ENCODE assay signal across 25 cellular contexts in genomic region chr1:20355828-20356735, GRCh38.
DNase-seq lines count a peak whose midpoint lies in the region; FAIRE-seq and TF ChIP-seq lines count a peak whose summit lies in the region.
"Had no signal": no experiment of that assay in that cellular context is flagged by ENCODE, and none has a peak within 500 bp of the region (broad histone marks: within the 10 kb centered on the region; RNA-seq: fewer than 3 reads in every experiment).

No MANE protein-coding gene starts in this region.

- peak; percentile 18 for DNase-seq in stimulated activated CD4-positive, alpha-beta T cell treated with anti-CD3 and anti-CD28 coated beads, Interleukin-1b, Interleukin-23, amount 100 ng/mL, for 48 hours
- DNase-seq in stimulated activated CD4-positive, alpha-beta T cell treated with anti-CD3 and anti-CD28 coated beads, Interleukin-2, amount 100 ng/mL, for 48 hours, result no peak
- peak; percentile 86 for DNase-seq in bronchial epithelial cell (ENCODE audit: low read depth)
- DNase-seq in posterior vena cava (ENCODE audit: low spot score), result peak; percentile 54
- no peak for DNase-seq in KBM-7
- no peak for DNase-seq in cerebellum (ENCODE audit: low spot score)
- no peak for DNase-seq in medulla oblongata (ENCODE audit: extremely low spot score)
- DNase-seq: activated CD8-positive, alpha-beta memory T cell treated with anti-CD3 and anti-CD28 coated beads for 24 hours; activated T-cell treated with anti-CD3 and anti-CD28 coated beads, Interleukin-2, amount 50 U/mL, for 4 hours; CD4-positive, alpha-beta T cell; DMS53; effector memory CD8-positive, alpha-beta T cell; GF-D8; HCEC 1CT; IMR-90; mesenchymal stem cell; NCI-H1417 treated with DMSO at 0.1 percent for 48 hours; NCI-H2107; nucleus accumbens; T-helper 2 cell; testis; WERI-Rb-1 had no signal

- H3K4me3 ChIP-seq in bronchial epithelial cell (ENCODE audit: low read depth, low read length), result no peak overlapping the region
- H3K4me3 ChIP-seq: right atrium auricular region, SK-N-MC, testis had no signal

- intact Hi-C loops in posterior vena cava (cut with DNase I), result no loop called here

- FAIRE-seq in bronchial epithelial cell (lab: Jason Lieb, UNC), result no peak
- FAIRE-seq: RCC 7860 had no signal

- no peaks in the 10 kb centered on the region for H3K27me3 ChIP-seq in bronchial epithelial cell (ENCODE audit: control insufficient read depth, insufficient read depth, low read length)
- H3K27me3 ChIP-seq: right atrium auricular region, testis had no signal

- TF ChIP-seq CTCF in bronchial epithelial cell (IDR thresholded peaks at IDR 0.05; ENCODE audit: insufficient read depth, low read length, severe bottlenecking), result no peak

- no peaks in the 10 kb centered on the region for H3K36me3 ChIP-seq in bronchial epithelial cell (ENCODE audit: control insufficient read depth, insufficient read depth, low read length)
- H3K36me3 ChIP-seq: right atrium auricular region, WERI-Rb-1 had no signal

- in situ Hi-C loops in KBM-7 (cut with MboI; ENCODE audit: low pct_unique_long_range_greater_than_20kb, low sequenced_read_pairs), result no loop called here

Comparison
In these comparisons a context has a peak if more than half of its experiments do, and no peak if none do; other contexts are left out.
1. DNase-seq: peak in stimulated activated CD4-positive, alpha-beta T cell treated with anti-CD3 and anti-CD28 coated beads, Interleukin-1b, Interleukin-23, amount 100 ng/mL, for 48 hours (single experiment), bronchial epithelial cell (single experiment) and posterior vena cava (single experiment); none in stimulated activated CD4-positive, alpha-beta T cell treated with anti-CD3 and anti-CD28 coated beads, Interleukin-2, amount 100 ng/mL, for 48 hours (0 of 2), KBM-7 (single experiment), cerebellum (single experiment) and medulla oblongata (single experiment).